In the genomic region with DNA sequence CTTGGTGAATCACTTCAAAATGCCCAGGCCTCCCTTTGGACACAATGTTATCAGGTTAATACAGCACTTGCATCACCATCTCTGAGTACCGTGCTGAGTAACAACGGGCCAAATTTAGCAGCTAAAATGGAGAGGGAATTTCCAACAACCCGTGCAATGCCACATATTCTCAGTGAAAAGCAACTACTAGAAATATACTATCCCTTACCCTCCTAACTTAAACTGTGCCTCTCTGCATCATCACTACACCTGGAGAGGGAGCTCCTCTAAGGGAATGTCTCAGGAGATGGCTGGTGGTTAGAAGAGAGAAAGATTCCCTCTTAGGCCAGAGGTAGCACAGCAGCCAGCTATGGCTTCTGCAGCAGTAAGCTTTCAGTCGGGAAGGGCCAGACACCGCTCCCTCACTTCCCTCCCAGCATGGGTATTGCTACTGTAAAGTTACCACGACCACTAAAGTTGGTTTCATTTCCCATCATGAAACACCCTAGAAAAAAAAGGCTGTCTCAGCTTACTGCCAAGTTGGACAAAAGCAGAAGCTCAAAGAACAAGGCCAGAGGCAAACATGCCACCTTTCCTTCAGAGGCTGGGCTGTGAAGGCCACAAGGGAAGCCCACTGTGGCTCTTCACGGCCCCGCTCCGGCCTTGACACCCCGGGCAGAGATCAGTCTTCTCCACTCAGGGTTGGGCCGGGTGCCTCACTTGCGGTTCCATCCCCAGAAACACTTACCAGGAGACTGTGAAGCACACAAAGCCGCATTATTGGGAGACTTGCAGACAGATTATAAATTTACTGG, we compare ENCODE assay signal across 1 cellular context.
A peak's percentile ranks its signal among the peaks of the same experiment; 100 is the strongest.
TF ChIP-seq lines count a peak whose summit lies in the region.

No MANE protein-coding gene starts in this region.

TF ChIP-seq in K562, 482 proteins besides CTCF, POLR2A, EP300 and RAD21 (continued from another document):
- TF ChIP-seq, protein P1, sequence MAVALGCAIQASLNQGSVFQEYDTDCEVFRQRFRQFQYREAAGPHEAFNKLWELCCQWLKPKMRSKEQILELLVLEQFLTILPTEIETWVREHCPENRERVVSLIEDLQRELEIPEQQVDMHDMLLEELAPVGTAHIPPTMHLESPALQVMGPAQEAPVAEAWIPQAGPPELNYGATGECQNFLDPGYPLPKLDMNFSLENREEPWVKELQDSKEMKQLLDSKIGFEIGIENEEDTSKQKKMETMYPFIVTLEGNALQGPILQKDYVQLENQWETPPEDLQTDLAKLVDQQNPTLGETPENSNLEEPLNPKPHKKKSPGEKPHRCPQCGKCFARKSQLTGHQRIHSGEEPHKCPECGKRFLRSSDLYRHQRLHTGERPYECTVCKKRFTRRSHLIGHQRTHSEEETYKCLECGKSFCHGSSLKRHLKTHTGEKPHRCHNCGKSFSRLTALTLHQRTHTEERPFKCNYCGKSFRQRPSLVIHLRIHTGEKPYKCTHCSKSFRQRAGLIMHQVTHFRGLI (CRISPR knock-in tag; IDR thresholded peaks at IDR 0.05), result no peak
- 0 out of 2 replicates have a peak, but pooled peaks have one; percentile 31 for TF ChIP-seq BHLHE40 (IDR thresholded peaks at IDR 0.05; ENCODE audit: low read length)
- no peak for TF ChIP-seq ZNF354B (CRISPR knock-in tag; IDR thresholded peaks at IDR 0.05)
- no peak for TF ChIP-seq PRPF4 (IDR thresholded peaks at IDR 0.05; ENCODE audit: insufficient read depth, low read depth, low read length, poor library complexity, severe bottlenecking)
- TF ChIP-seq HMG20B (CRISPR knock-in tag; IDR thresholded peaks at IDR 0.05), result no peak
- 0 out of 2 replicates have a peak, but pooled peaks have one; percentile 32 for TF ChIP-seq CXXC5 (CRISPR knock-in tag; IDR thresholded peaks at IDR 0.05)
- peak; percentile 21; the same call in 1 of the 2 replicates for TF ChIP-seq TCF3 (CRISPR knock-in tag; IDR thresholded peaks at IDR 0.05)
- no peak for TF ChIP-seq CEBPG (CRISPR knock-in tag; IDR thresholded peaks at IDR 0.05)
- TF ChIP-seq CEBPG (tag; conservative IDR thresholded peaks at IDR 0.05 in 1 of 2, IDR thresholded peaks at IDR 0.05 in 1 of 2), result peak; percentile 52 to 62; a peak in 3 of 4 replicates
